Comparison of ENCODE assay signal across 13 cellular contexts in genomic region chr12:56591111-56591510, GRCh38. TPM values are rescaled to one million over a fixed set of nuclear protein-coding genes. Genes with fewer than 3 reads are reported as not detected.
DNase-seq lines count a peak whose midpoint lies in the region.
"Had no signal": no experiment of that assay in that cellular context is flagged by ENCODE, and none has a peak within 500 bp of the region (broad histone marks: within the 10 kb centered on the region; RNA-seq: fewer than 3 reads in every experiment).

No MANE protein-coding gene starts in this region.

- in situ Hi-C loops in G401 (cut with HindIII; ENCODE audit: low sequenced_read_pairs) = no loop called here

- no peaks in the 10 kb centered on the region for H3K9me3 ChIP-seq in mesodermal cell (ENCODE audit: control insufficient read depth, low read length)

- H3K27ac ChIP-seq in mesodermal cell (ENCODE audit: low read depth, low read length, severe bottlenecking) = peak overlapping the region; percentile 11

- H3K36me3 ChIP-seq in mesodermal cell (ENCODE audit: control insufficient read depth, insufficient read depth, low read length) = peaks cover 56% of the 10 kb centered on the region

- H3K4me1 ChIP-seq in mesodermal cell (ENCODE audit: control insufficient read depth, insufficient read depth, low read length, poor library complexity, severe bottlenecking) = peaks cover 32% of the 10 kb centered on the region

- no peak overlapping the region for H3K4me3 ChIP-seq in mesodermal cell (ENCODE audit: extremely low read depth, insufficient read depth, low read length, poor library complexity, severe bottlenecking)

- 78% methylated on average over 4 of the region's 5 CpGs; no CpG with 5 or more reads in 1 of the 2 experiments for WGBS in mesodermal cell (ENCODE audit: insufficient coverage in 2 of 2), 2 experiments

- DNase-seq in DMS53 treated with DMSO at 0.1 percent for 48 hours (lab: John Stamatoyannopoulos, UW; ENCODE audit: unreplicated experiment) = peak; percentile 68
- peak; percentile 91 for DNase-seq in NCI-H146 (lab: John Stamatoyannopoulos, UW)
- DNase-seq in NCI-H748 (lab: John Stamatoyannopoulos, UW; ENCODE audit: unreplicated experiment) = peak; percentile 62
- no peak for DNase-seq in hypothalamus (lab: John Stamatoyannopoulos, UW)
- DNase-seq in DMS114 treated with DMSO at 0.1 percent for 48 hours (lab: John Stamatoyannopoulos, UW; ENCODE audit: unreplicated experiment) = no peak
- DNase-seq in activated effector memory CD4-positive, alpha-beta T cell treated with anti-CD3 and anti-CD28 coated beads, Interleukin-2, amount 50 U/mL, for 16 hours = no peak
- DNase-seq in G401 (ENCODE audit: low spot score) = no peak
- DNase-seq: AML-193, midbrain, NCI-H1694 treated with DMSO at 0.1 percent for 48 hours, right cardiac atrium, Right ventricle myocardium superior had no signal

RNA-seq across cellular contexts. Expression of gene BAZ2A, which starts 39.0 kb away (rescaled TPM):
- polyA plus RNA-seq in mesodermal cell (2013, experiment 1 of 2) = 127 TPM
- polyA plus RNA-seq in mesodermal cell (2013, experiment 2 of 2) = 95.9 TPM
- total RNA-seq in G401 (2014; rRNA removed; shearing (Covaris generic)) = 2.9 and 7.4 TPM in 2 replicates

RNA-seq across cellular contexts. Expression of gene ATP5F1B, which starts 54.7 kb away (rescaled TPM):
- 803 TPM for polyA plus RNA-seq in mesodermal cell (2013, experiment 1 of 2)
- 755 TPM for polyA plus RNA-seq in mesodermal cell (2013, experiment 2 of 2)
- 211 and 219 TPM in 2 replicates for total RNA-seq in G401 (2014; rRNA removed; shearing (Covaris generic))

Comparison
In these comparisons a context has a peak if more than half of its experiments do, and no peak if none do; other contexts are left out.
1. DNase-seq: peak in DMS53 treated with DMSO at 0.1 percent for 48 hours (single experiment), NCI-H146 (single experiment) and NCI-H748 (single experiment); none in hypothalamus (0 of 51), DMS114 treated with DMSO at 0.1 percent for 48 hours (single experiment), activated effector memory CD4-positive, alpha-beta T cell treated with anti-CD3 and anti-CD28 coated beads, Interleukin-2, amount 50 U/mL, for 16 hours (single experiment) and G401 (single experiment).